Comparison of ENCODE assay signal across 10 cellular contexts in the genomic region with DNA sequence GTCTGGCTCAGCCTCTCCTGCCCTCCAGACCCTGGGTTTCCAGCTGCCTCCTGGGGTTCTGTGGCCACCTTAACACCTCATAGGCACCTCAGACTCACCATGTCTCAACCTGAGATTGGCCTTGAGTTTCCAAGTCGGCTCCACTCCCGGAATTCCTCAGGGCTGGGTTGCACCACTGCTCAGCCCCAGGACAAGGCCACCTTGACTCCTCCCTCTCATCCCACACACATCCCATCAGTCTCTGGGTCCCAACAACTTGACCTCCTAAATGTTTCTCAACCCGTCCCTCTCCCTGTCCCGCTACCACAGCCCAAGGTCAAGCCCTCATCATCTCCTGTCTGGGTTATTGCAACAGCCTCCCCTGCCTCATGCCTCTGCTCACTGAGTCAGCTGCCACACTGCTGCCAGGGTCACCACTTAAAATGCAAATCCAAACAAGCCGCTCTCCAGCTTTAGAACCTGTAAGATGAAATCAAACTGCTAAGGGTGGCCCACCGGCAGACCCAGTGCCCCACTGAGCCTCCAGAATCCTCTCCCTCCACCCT.
A peak's percentile ranks its signal among the peaks of the same experiment; 100 is the strongest.
DNase-seq lines count a peak whose midpoint lies in the region; ATAC-seq, FAIRE-seq and TF ChIP-seq lines count a peak whose summit lies in the region.
"Had no signal": no experiment of that assay in that cellular context is flagged by ENCODE, and none has a peak within 500 bp of the region (broad histone marks: within the 10 kb centered on the region; RNA-seq: fewer than 3 reads in every experiment).

No MANE protein-coding gene starts in this region.

- no peak for TF ChIP-seq POLR2A in H54 (IDR thresholded peaks at IDR 0.05; ENCODE audit: low read depth, low read length)

- no peak overlapping the region for H3K27ac ChIP-seq in RWPE2 (ENCODE audit: poor library complexity, severe bottlenecking)
- H3K27ac ChIP-seq: WERI-Rb-1 had no signal

- H3K27me3 ChIP-seq in RWPE2 (ENCODE audit: insufficient read depth, poor library complexity, severe bottlenecking), result no peaks in the 10 kb centered on the region
- H3K27me3 ChIP-seq in skeletal muscle satellite cell (ENCODE audit: control insufficient read depth, insufficient read depth, low read length), result peaks cover 21% of the 10 kb centered on the region

- no peak overlapping the region for H3K9ac ChIP-seq in skeletal muscle satellite cell (ENCODE audit: low read depth, low read length)

- H3K9me3 ChIP-seq in RWPE2 (ENCODE audit: severe bottlenecking) (no peaks in the 10 kb centered on the region), skeletal muscle satellite cell (replicated peaks; ENCODE audit: low read length) (no peaks in the 10 kb centered on the region)

- ATAC-seq in RWPE2 (ENCODE audit: low read depth), result peak; percentile 39
- no peak for ATAC-seq in GM19328 (IDR thresholded peaks at IDR 0.05; ENCODE audit: unreplicated experiment)

- peak overlapping the region; percentile 57 for H3K4me2 ChIP-seq in skeletal muscle satellite cell (ENCODE audit: low read length)

- H3K4me1 ChIP-seq in RWPE2 (ENCODE audit: insufficient read depth, poor library complexity, severe bottlenecking) (peaks cover 20% of the 10 kb centered on the region), skeletal muscle satellite cell (ENCODE audit: control insufficient read depth, insufficient read depth, low read length) (peaks cover 61% of the 10 kb centered on the region)

- no peak for FAIRE-seq in H54 (lab: Jason Lieb, UNC)

- H3K36me3 ChIP-seq in RWPE2 (ENCODE audit: low read depth), result no peaks in the 10 kb centered on the region
- H3K36me3 ChIP-seq in skeletal muscle satellite cell (ENCODE audit: insufficient read depth, low read length), result no peaks in the 10 kb centered on the region
- H3K36me3 ChIP-seq: WERI-Rb-1 had no signal

- TF ChIP-seq CTCF in RWPE2 (IDR thresholded peaks at IDR 0.05; ENCODE audit: poor library complexity, severe bottlenecking), result no peak

- H3K4me3 ChIP-seq in RWPE2 (ENCODE audit: severe bottlenecking) (no peak overlapping the region), skeletal muscle satellite cell (ENCODE audit: low read length) (peak overlapping the region; percentile 28)

- DNase-seq in H54 (ENCODE audit: insufficient read length, low spot score), result peak; percentile 82
- no peak for DNase-seq in RWPE2 (ENCODE audit: low spot score)
- DNase-seq in fibroblast of the conjunctiva (ENCODE audit: low read depth), result peak; percentile 62
- no peak for DNase-seq in NCI-H345 (lab: John Stamatoyannopoulos, UW)
- DNase-seq in NCI-H146 (lab: John Stamatoyannopoulos, UW), result no peak
- no peak for DNase-seq in mucosa of gallbladder (ENCODE audit: low spot score)
- DNase-seq: erythroblast, WERI-Rb-1 had no signal

Comparison
In these comparisons a context has a peak if more than half of its experiments do, and no peak if none do; other contexts are left out.
1. DNase-seq: peak in H54 (single experiment) and fibroblast of the conjunctiva (single experiment); none in RWPE2 (single experiment), NCI-H345 (single experiment), NCI-H146 (single experiment) and mucosa of gallbladder (single experiment).